In the genomic region with DNA sequence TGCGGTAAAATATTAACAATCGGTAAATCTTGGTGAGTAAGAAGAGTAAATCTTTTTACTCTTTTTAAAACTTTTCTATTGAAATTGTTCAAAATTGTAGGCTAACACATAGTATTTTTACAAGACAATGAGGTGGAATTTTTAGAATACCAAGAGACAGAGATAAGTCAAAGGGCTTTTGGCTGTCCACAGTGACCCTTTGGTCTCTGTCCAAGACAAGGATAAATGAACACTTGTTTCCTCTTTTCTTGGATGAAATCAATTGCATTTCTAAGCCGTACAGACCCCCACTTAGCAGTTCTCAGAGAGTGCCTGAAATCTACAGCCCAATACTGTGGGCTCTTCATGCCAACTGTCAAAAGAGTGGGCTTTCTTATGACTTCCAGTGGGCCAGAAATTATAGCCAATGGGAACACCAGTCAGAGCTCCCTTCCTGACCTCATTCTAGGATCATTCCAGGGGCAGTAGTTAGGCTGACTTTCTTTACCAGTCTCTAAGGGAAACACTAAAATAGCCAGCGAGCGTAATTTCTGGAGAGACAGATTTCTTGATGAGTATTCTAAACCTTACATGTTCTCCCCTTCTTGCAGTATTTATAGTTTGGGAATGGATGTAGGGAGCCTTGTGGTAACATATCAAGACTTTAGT, we compare ENCODE assay signal across 1 cellular context.
A peak's percentile ranks its signal among the peaks of the same experiment; 100 is the strongest.
TF ChIP-seq lines count a peak whose summit lies in the region.

No MANE protein-coding gene starts in this region.

TF ChIP-seq in K562, 482 proteins besides CTCF, POLR2A, EP300 and RAD21:
- TF ChIP-seq, protein P1, sequence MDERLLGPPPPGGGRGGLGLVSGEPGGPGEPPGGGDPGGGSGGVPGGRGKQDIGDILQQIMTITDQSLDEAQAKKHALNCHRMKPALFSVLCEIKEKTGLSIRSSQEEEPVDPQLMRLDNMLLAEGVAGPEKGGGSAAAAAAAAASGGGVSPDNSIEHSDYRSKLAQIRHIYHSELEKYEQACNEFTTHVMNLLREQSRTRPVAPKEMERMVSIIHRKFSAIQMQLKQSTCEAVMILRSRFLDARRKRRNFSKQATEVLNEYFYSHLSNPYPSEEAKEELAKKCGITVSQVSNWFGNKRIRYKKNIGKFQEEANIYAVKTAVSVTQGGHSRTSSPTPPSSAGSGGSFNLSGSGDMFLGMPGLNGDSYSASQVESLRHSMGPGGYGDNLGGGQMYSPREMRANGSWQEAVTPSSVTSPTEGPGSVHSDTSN (CRISPR knock-in tag; IDR thresholded peaks at IDR 0.05; ENCODE audit: low read depth), result no peak
- TF ChIP-seq, protein P1 (tag; conservative IDR thresholded peaks at IDR 0.05; ENCODE audit: low read depth), result peak; percentile 34; the same call in 1 of the 2 replicates
- TF ChIP-seq, protein P2, sequence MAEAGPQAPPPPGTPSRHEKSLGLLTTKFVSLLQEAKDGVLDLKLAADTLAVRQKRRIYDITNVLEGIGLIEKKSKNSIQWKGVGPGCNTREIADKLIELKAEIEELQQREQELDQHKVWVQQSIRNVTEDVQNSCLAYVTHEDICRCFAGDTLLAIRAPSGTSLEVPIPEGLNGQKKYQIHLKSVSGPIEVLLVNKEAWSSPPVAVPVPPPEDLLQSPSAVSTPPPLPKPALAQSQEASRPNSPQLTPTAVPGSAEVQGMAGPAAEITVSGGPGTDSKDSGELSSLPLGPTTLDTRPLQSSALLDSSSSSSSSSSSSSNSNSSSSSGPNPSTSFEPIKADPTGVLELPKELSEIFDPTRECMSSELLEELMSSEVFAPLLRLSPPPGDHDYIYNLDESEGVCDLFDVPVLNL (CRISPR knock-in tag; IDR thresholded peaks at IDR 0.05; ENCODE audit: low read depth), result no peak
